In genomic region chr20:48706710-48707339, GRCh38 we compare ENCODE assay signal across 14 cellular contexts.
A peak's percentile ranks its signal among the peaks of the same experiment; 100 is the strongest.
DNase-seq lines count a peak whose midpoint lies in the region; ATAC-seq, FAIRE-seq and TF ChIP-seq lines count a peak whose summit lies in the region.
"Had no signal": no experiment of that assay in that cellular context is flagged by ENCODE, and none has a peak within 500 bp of the region (broad histone marks: within the 10 kb centered on the region; RNA-seq: fewer than 3 reads in every experiment).

No MANE protein-coding gene starts in this region.

- H3K9ac ChIP-seq in H1 (replicated peaks in 1 of 4; ENCODE audit: extremely low read depth in 1 of 4, low read depth in 3 of 4, low read length in 3 of 4) (no peak overlapping the region), MM.1S (ENCODE audit: low read length) (no peak overlapping the region)

- H3K36me3 ChIP-seq in CD4-positive, CD25-positive, alpha-beta regulatory T cell (ENCODE audit: control insufficient read depth, insufficient read depth, low read length) = peaks cover 90% of the 10 kb centered on the region
- H3K36me3 ChIP-seq in KOPT-K1 (ENCODE audit: insufficient read depth, low read length) (peaks cover 5% of the 10 kb centered on the region; the same call in 1 of the 2 replicates), H1 (ENCODE audit: control insufficient read depth in 2 of 4, insufficient read depth in 4 of 4, low read length in 3 of 4) (no peaks in the 10 kb centered on the region), neutrophil (peaks cover 100% of the 10 kb centered on the region), MM.1S (replicated peaks; ENCODE audit: insufficient read depth, low read length) (no peaks in the 10 kb centered on the region)

- H2BK12ac ChIP-seq in H1 (ENCODE audit: low read depth, low read length) = no peak overlapping the region

- ATAC-seq in CD4-positive, CD25-positive, alpha-beta regulatory T cell (ENCODE audit: low read depth in 2 of 2) = peak in 1 of 2 donors; percentile 41
- ATAC-seq: SK-N-SH treated with all-trans-retinoic acid at 6 μM for 48 hours had no signal

- H4K20me1 ChIP-seq in H1 (replicated peaks in 1 of 2; ENCODE audit: control insufficient read depth in 1 of 2, insufficient read depth in 2 of 2, low read length in 2 of 2) = no peaks in the 10 kb centered on the region
- H4K20me1 ChIP-seq in MM.1S (ENCODE audit: insufficient read depth, low read length) = no peaks in the 10 kb centered on the region

- H3K79me1 ChIP-seq in H1 (ENCODE audit: low read depth, low read length) = no peaks in the 10 kb centered on the region

- no peak for TF ChIP-seq POLR2A in H1 (IDR thresholded peaks at IDR 0.05; ENCODE audit: control extremely low read depth in 1 of 2, low read depth in 2 of 2, low read length in 2 of 2)

- H3K4me1 Mint-ChIP-seq in CD4-positive, CD25-positive, alpha-beta regulatory T cell = peaks cover 7 to 64% (median 41%) of the 10 kb centered on the region in 4 donors

- 0 out of 2 replicates have a peak overlapping the region, but pooled peaks have one; percentile 29 for H3K18ac ChIP-seq in H1 (ENCODE audit: extremely low read depth, low read length)

- no peak overlapping the region for H3K4me3 ChIP-seq in CD4-positive, CD25-positive, alpha-beta regulatory T cell (ENCODE audit: low read depth, low read length)
- H3K4me3 ChIP-seq in H1 (ENCODE audit: extremely low read depth in 1 of 4, insufficient read depth in 2 of 4, low read depth in 3 of 4, low read length in 4 of 4) = no peak overlapping the region
- no peak overlapping the region for H3K4me3 ChIP-seq in neutrophil (ENCODE audit: low read depth in 1 of 2, low read length in 1 of 2)
- no peak overlapping the region for H3K4me3 ChIP-seq in MM.1S (ENCODE audit: low read length)

- H2AK5ac ChIP-seq in H1 (ENCODE audit: low read depth, low read length) = no peak overlapping the region

- TF ChIP-seq RAD21 in H1 (IDR thresholded peaks at IDR 0.05 in 1 of 2, conservative IDR thresholded peaks at IDR 0.05 in 1 of 2; ENCODE audit: low read depth in 2 of 2, low read length in 2 of 2) = peak; percentile 33 to 50

- no peaks in the 10 kb centered on the region for H3K79me2 ChIP-seq in H1 (ENCODE audit: control insufficient read depth in 1 of 2, insufficient read depth in 2 of 2, low read length in 2 of 2)
- H3K79me2 ChIP-seq in MM.1S (ENCODE audit: low read length) = no peaks in the 10 kb centered on the region

- H3K23ac ChIP-seq in H1 (ENCODE audit: insufficient read length) = no peak overlapping the region

- POLR2A ChIA-PET in H1 (lab: Charles Lee; ENCODE audit: partially characterized antibody) = interaction anchor here (1.0 kb wide), 1 partner anchor 16 kb away, joined by 3 read pairs; no protein-coding TSS in a partner anchor

- H3K4ac ChIP-seq in H1 (replicated peaks; ENCODE audit: insufficient read length, low read depth, low read length) = no peak overlapping the region

- H3K27ac ChIP-seq in CD4-positive, CD25-positive, alpha-beta regulatory T cell (ENCODE audit: insufficient read depth, low read length, poor library complexity, severe bottlenecking) = no peak overlapping the region
- H3K27ac ChIP-seq in KOPT-K1 (ENCODE audit: low read depth, low read length, poor library complexity, severe bottlenecking) (peak overlapping the region; percentile 57), H1 (ENCODE audit: low read depth, low read length) (no peak overlapping the region), neutrophil (peak overlapping the region; percentile 37), MM.1S (ENCODE audit: low read length) (no peak overlapping the region)

- peaks cover 33% of the 10 kb centered on the region for H3K36me3 Mint-ChIP-seq in CD4-positive, CD25-positive, alpha-beta regulatory T cell

- H3K14ac ChIP-seq in H1 (ENCODE audit: insufficient read length) = no peak overlapping the region

- no peaks in the 10 kb centered on the region for H3K27me3 Mint-ChIP-seq in CD4-positive, CD25-positive, alpha-beta regulatory T cell

- WGBS in H1 (ENCODE audit: extremely low coverage in 1 of 2, insufficient coverage in 1 of 2, insufficient read length in 1 of 2, insufficient replicate concordance in 2 of 2, low coverage in 1 of 2, low lambda C conversion rate in 2 of 2, missing lambda C conversion rate in 1 of 2), 2 experiments = 84% methylated on average over 11 of the region's 11 CpGs; no CpG with 5 or more reads in 1 of the 2 experiments

- no peak overlapping the region for H4K8ac ChIP-seq in H1 (ENCODE audit: extremely low read depth, insufficient read depth, low read length)

- H3K9me3 ChIP-seq in CD4-positive, CD25-positive, alpha-beta regulatory T cell (ENCODE audit: control insufficient read depth in 2 of 2, low read length in 2 of 2) = no peaks in the 10 kb centered on the region
- no peaks in the 10 kb centered on the region for H3K9me3 ChIP-seq in KOPT-K1 (ENCODE audit: insufficient read depth, low read length, poor library complexity, severe bottlenecking)
- no peaks in the 10 kb centered on the region for H3K9me3 ChIP-seq in H1 (ENCODE audit: insufficient read depth in 2 of 2, low read depth in 1 of 2, low read length in 1 of 2)
- no peaks in the 10 kb centered on the region for H3K9me3 ChIP-seq in neutrophil
- H3K9me3 ChIP-seq in MM.1S (replicated peaks; ENCODE audit: insufficient read depth, low read length) = no peaks in the 10 kb centered on the region

- peak overlapping the region in 2 of 4 donors; percentile 2 to 32 for H3K4me3 Mint-ChIP-seq in CD4-positive, CD25-positive, alpha-beta regulatory T cell

- H3K27ac Mint-ChIP-seq in CD4-positive, CD25-positive, alpha-beta regulatory T cell = peak overlapping the region; percentile 52 to 80 (median 66)

- H3K9me2 ChIP-seq in MM.1S (replicated peaks; ENCODE audit: insufficient read depth, low read length) = no peaks in the 10 kb centered on the region

- H3K56ac ChIP-seq in H1 (replicated peaks; ENCODE audit: insufficient read length, low read depth, low read length) = no peak overlapping the region

- H3K23me2 ChIP-seq in H1 (ENCODE audit: low read depth, low read length) = no peaks in the 10 kb centered on the region

- FAIRE-seq in H1 (lab: Jason Lieb, UNC) = no peak
- FAIRE-seq: endometrium had no signal

- no peak overlapping the region for H4K5ac ChIP-seq in H1 (ENCODE audit: insufficient read length, low read depth, low read length)

- no peak overlapping the region for H2BK5ac ChIP-seq in H1 (ENCODE audit: low read depth, low read length)

- peaks cover 13% of the 10 kb centered on the region for H3K4me1 ChIP-seq in CD4-positive, CD25-positive, alpha-beta regulatory T cell (ENCODE audit: control insufficient read depth, insufficient read depth, low read length, poor library complexity, severe bottlenecking)
- H3K4me1 ChIP-seq in H1 (replicated peaks in 1 of 4; ENCODE audit: control insufficient read depth in 3 of 4, insufficient read depth in 4 of 4, low read length in 3 of 4) = no peaks in the 10 kb centered on the region
- H3K4me1 ChIP-seq in neutrophil (ENCODE audit: control insufficient read depth in 1 of 2, insufficient read depth in 1 of 2, low read depth in 1 of 2, low read length in 1 of 2) = peaks cover 17 to 44% of the 10 kb centered on the region in 2 experiments
- H3K4me1 ChIP-seq in MM.1S (ENCODE audit: low read length) = no peaks in the 10 kb centered on the region

- H3K9me3 Mint-ChIP-seq in CD4-positive, CD25-positive, alpha-beta regulatory T cell = no peaks in the 10 kb centered on the region

- H4K91ac ChIP-seq in H1 (replicated peaks; ENCODE audit: insufficient read length, low read length) = no peak overlapping the region

- H3K27me3 ChIP-seq in CD4-positive, CD25-positive, alpha-beta regulatory T cell (ENCODE audit: control insufficient read depth, insufficient read depth, low read length) = no peaks in the 10 kb centered on the region
- H3K27me3 ChIP-seq in H1 (replicated peaks in 1 of 4; ENCODE audit: control insufficient read depth in 3 of 4, extremely low read depth in 1 of 4, insufficient read depth in 3 of 4, low read length in 3 of 4) (no peaks in the 10 kb centered on the region), neutrophil (no peaks in the 10 kb centered on the region), MM.1S (replicated peaks; ENCODE audit: insufficient read depth, low read length) (no peaks in the 10 kb centered on the region)

- no peak overlapping the region for H2BK120ac ChIP-seq in H1 (replicated peaks; ENCODE audit: low read depth, low read length)

- no peak overlapping the region for H2BK20ac ChIP-seq in H1 (ENCODE audit: low read length)

- TF ChIP-seq CTCF in H1 (IDR thresholded peaks at IDR 0.05; ENCODE audit: control extremely low read depth in 1 of 3, insufficient read depth in 1 of 3, low read depth in 1 of 3, low read length in 3 of 3) = peak in 2 of 3 experiments; percentile 42 to 46; a peak in 2 of 4 replicates
- no peak for TF ChIP-seq CTCF in neutrophil (IDR thresholded peaks at IDR 0.05)
- TF ChIP-seq CTCF in MM.1S (IDR thresholded peaks at IDR 0.05; ENCODE audit: low read length) = no peak

- H2AFZ ChIP-seq in H1 (ENCODE audit: low read length) (no peak overlapping the region), MM.1S (ENCODE audit: low read length) (no peak overlapping the region)

- no peak overlapping the region for H2BK15ac ChIP-seq in H1 (ENCODE audit: low read length)

- DNase-seq in CD4-positive, CD25-positive, alpha-beta regulatory T cell = peak in 1 of 3 donors; percentile 19
- DNase-seq in H1 (ENCODE audit: low read depth in 1 of 2, low spot score in 2 of 2) = no peak
- DNase-seq in NCI-H128 (lab: John Stamatoyannopoulos, UW; ENCODE audit: unreplicated experiment) = no peak
- DNase-seq in MM.1S = no peak
- no peak for DNase-seq in NCI-H510A treated with DMSO at 0.1 percent for 48 hours (lab: John Stamatoyannopoulos, UW)
- DNase-seq in SW 1271 (lab: John Stamatoyannopoulos, UW) = no peak
- DNase-seq: activated CD4-positive, alpha-beta T cell treated with anti-CD3 and anti-CD28 coated beads, Interleukin-2, amount 50 U/mL, for 4 hours; amygdala; NCI-H1105; NCI-H748 treated with DMSO at 0.1 percent for 48 hours had no signal

- CTCF ChIA-PET in H1 (lab: Charles Lee; ENCODE audit: partially characterized antibody) = interaction anchor here (0.6 to 16.7 kb wide), 12 partner anchors 8 to 135 kb away, joined by 3 to 186 read pairs (median 3); no protein-coding TSS in a partner anchor

- TF ChIP-seq EP300 in H1 (IDR thresholded peaks at IDR 0.05; ENCODE audit: borderline replicate concordance in 1 of 2, low read depth in 2 of 2, low read length in 2 of 2) = no peak

- H3K4me2 ChIP-seq in H1 (ENCODE audit: insufficient read depth in 1 of 2, low read depth in 2 of 2, low read length in 2 of 2) (no peak overlapping the region), MM.1S (ENCODE audit: low read depth, low read length) (no peak overlapping the region)

- no peaks in the 10 kb centered on the region for H3F3A ChIP-seq in MM.1S (ENCODE audit: insufficient read depth, low read length)

TF ChIP-seq in H1, 55 proteins besides CTCF, POLR2A, EP300 and RAD21 (continues in another document):
- TF ChIP-seq MAFK (IDR thresholded peaks at IDR 0.05; ENCODE audit: low read depth, low read length) (no peak), POLR2AphosphoS5 (IDR thresholded peaks at IDR 0.05; ENCODE audit: low read depth, low read length) (no peak), CBX8 (IDR thresholded peaks at IDR 0.05; ENCODE audit: borderline replicate concordance, low read depth, low read length) (no peak)

Comparison
In these comparisons a context has a peak if more than half of its experiments do, and no peak if none do; other contexts are left out.
1. H3K27ac ChIP-seq: peak in KOPT-K1 (single experiment) and neutrophil (single experiment); none in CD4-positive, CD25-positive, alpha-beta regulatory T cell (single experiment), H1 (single experiment) and MM.1S (single experiment).
2. CTCF ChIP-seq: peak in H1 (2 of 3); none in neutrophil (single experiment) and MM.1S (single experiment).